Comparison of ENCODE assay signal across 27 cellular contexts in genomic region chr3:103341078-103341477, GRCh38.
DNase-seq lines count a peak whose midpoint lies in the region; ATAC-seq, FAIRE-seq and TF ChIP-seq lines count a peak whose summit lies in the region.
"Had no signal": no experiment of that assay in that cellular context is flagged by ENCODE, and none has a peak within 500 bp of the region (broad histone marks: within the 10 kb centered on the region; RNA-seq: fewer than 3 reads in every experiment).

No MANE protein-coding gene starts in this region.

- no peaks in the 10 kb centered on the region for H3K9me1 ChIP-seq in K562 (ENCODE audit: control insufficient read depth, insufficient read depth, low read length)

- no peaks in the 10 kb centered on the region for H4K20me1 ChIP-seq in HepG2 (ENCODE audit: insufficient read depth, low read length)
- H4K20me1 ChIP-seq in K562 (replicated peaks; ENCODE audit: control insufficient read depth, insufficient read depth, low read length), result no peaks in the 10 kb centered on the region
- H4K20me1 ChIP-seq: BLaER1 had no signal

- WGBS in HepG2 (ENCODE audit: low lambda C conversion rate), result 49% methylated on average over 4 of the region's 4 CpGs
- 59% methylated on average over 4 of the region's 4 CpGs for WGBS in right lobe of liver (ENCODE audit: insufficient coverage, low coverage, low lambda C conversion rate, missing lambda C conversion rate)
- WGBS in K562 (ENCODE audit: insufficient coverage, low coverage, missing lambda C conversion rate), result 2% methylated on average over 4 of the region's 4 CpGs

- CTCF ChIA-PET in HepG2 (lab: Yijun Ruan, JAX; ENCODE audit: low intra/inter-chr PET ratio, low total read pairs), result no interaction called here
- CTCF ChIA-PET in K562 (lab: Yijun Ruan, JAX; ENCODE audit: low intra/inter-chr PET ratio), result no interaction called here

- no peak overlapping the region for H3K4me3 ChIP-seq in HepG2 (replicated peaks in 1 of 3; ENCODE audit: insufficient read depth in 1 of 3, low read depth in 2 of 3, low read length in 3 of 3)
- no peak overlapping the region for H3K4me3 ChIP-seq in right lobe of liver
- no peak overlapping the region for H3K4me3 ChIP-seq in K562
- H3K4me3 ChIP-seq: BLaER1, GM12878 had no signal

- H3K4me1 ChIP-seq in HepG2 (ENCODE audit: insufficient read depth, low read length) (no peaks in the 10 kb centered on the region), right lobe of liver (no peaks in the 10 kb centered on the region), K562 (replicated peaks in 1 of 2; ENCODE audit: control insufficient read depth in 2 of 2, insufficient read depth in 2 of 2, low read length in 2 of 2) (no peaks in the 10 kb centered on the region)
- H3K4me1 ChIP-seq: BE2C, BLaER1 had no signal

- no peak overlapping the region for H3K27ac ChIP-seq in HepG2 (ENCODE audit: extremely low read length, insufficient read depth, low read length)
- H3K27ac ChIP-seq in right lobe of liver, result no peak overlapping the region
- no peak overlapping the region for H3K27ac ChIP-seq in K562 (ENCODE audit: extremely low read depth, low read depth, low read length)
- H3K27ac ChIP-seq: 22Rv1, BLaER1 had no signal

- H2AFZ ChIP-seq in HepG2 (ENCODE audit: low read length) (no peak overlapping the region), K562 (ENCODE audit: low read depth, low read length) (no peak overlapping the region)

- FAIRE-seq in HepG2 (lab: Jason Lieb, UNC) (no peak), K562 (lab: Jason Lieb, UNC) (no peak)
- FAIRE-seq: GM12878, GM12892, GM18507 had no signal

- TF ChIP-seq CTCF in HepG2 (CRISPR knock-in tag; IDR thresholded peaks at IDR 0.05), result no peak
- no peak for TF ChIP-seq CTCF in right lobe of liver (IDR thresholded peaks at IDR 0.05)
- TF ChIP-seq CTCF in K562 (IDR thresholded peaks at IDR 0.05 in 2 of 3, conservative IDR thresholded peaks at IDR 0.05 in 1 of 3; ENCODE audit: insufficient read depth in 2 of 3, low read depth in 1 of 3, low read length in 3 of 3), result no peak

- BruUV-seq in HepG2 (replicated peaks; lab: Mats Ljungman, UMichigan), result no TSS peak
- no TSS peak for BruUV-seq in K562 (replicated peaks; lab: Mats Ljungman, UMichigan)

- intact Hi-C loops in HepG2 (cut with micrococcal nuclease; ENCODE audit: unreplicated experiment), result no loop called here
- intact Hi-C loops in right lobe of liver (cut with DNase I), result no loop called here
- intact Hi-C loops in K562 (cut with micrococcal nuclease), result no loop called here

- in situ Hi-C loops in HepG2 (cut with HindIII; ENCODE audit: extremely low pct_ligation_motif_present, low pct_unique_long_range_greater_than_20kb), result no loop called here
- in situ Hi-C loops in K562 (cut with MboI), result no loop called here

- TF ChIP-seq RAD21 in HepG2 (CRISPR knock-in tag; IDR thresholded peaks at IDR 0.05), result no peak
- TF ChIP-seq RAD21 in Ishikawa (IDR thresholded peaks at IDR 0.05; ENCODE audit: low read depth), result no peak
- TF ChIP-seq RAD21 in K562 (CRISPR knock-in tag; conservative IDR thresholded peaks at IDR 0.05 in 1 of 2, IDR thresholded peaks at IDR 0.05 in 1 of 2), result no peak

- no peaks in the 10 kb centered on the region for H3K9me3 ChIP-seq in HepG2 (ENCODE audit: low read length)
- no peaks in the 10 kb centered on the region for H3K9me3 ChIP-seq in right lobe of liver
- no peaks in the 10 kb centered on the region for H3K9me3 ChIP-seq in K562 (replicated peaks; ENCODE audit: control insufficient read depth, insufficient read depth, low read depth, low read length)
- H3K9me3 ChIP-seq: BE2C, BLaER1 had no signal

- H3K9me3 Mint-ChIP-seq in stimulated activated naive CD8-positive, alpha-beta T cell treated with anti-CD3 and anti-CD28 coated beads, Interleukin-15, amount 100 ng/mL, for 72 hours, result peaks cover 4 to 6% of the 10 kb centered on the region in 2 donors

- POLR2A ChIA-PET in HepG2 (lab: Yijun Ruan, JAX) (no interaction called here), K562 (lab: Yijun Ruan, JAX) (no interaction called here)

- TF ChIP-seq EP300 in HepG2 (IDR thresholded peaks at IDR 0.05; ENCODE audit: low read depth in 2 of 2, low read length in 2 of 2) (no peak), HepG2 (CRISPR knock-in tag; IDR thresholded peaks at IDR 0.05; ENCODE audit: borderline replicate concordance) (no peak), Ishikawa (IDR thresholded peaks at IDR 0.05; ENCODE audit: borderline replicate concordance) (no peak), K562 (IDR thresholded peaks at IDR 0.05; ENCODE audit: low read length) (no peak)

- H3K36me3 ChIP-seq in HepG2 (replicated peaks in 1 of 2; ENCODE audit: control insufficient read depth in 1 of 2, insufficient read depth in 2 of 2, low read length in 2 of 2) (no peaks in the 10 kb centered on the region), right lobe of liver (no peaks in the 10 kb centered on the region), K562 (ENCODE audit: control insufficient read depth, insufficient read depth, low read length) (no peaks in the 10 kb centered on the region)
- H3K36me3 ChIP-seq: BE2C, BLaER1 had no signal

- H3K4me2 ChIP-seq in HepG2 (ENCODE audit: low read depth, low read length) (no peak overlapping the region), K562 (ENCODE audit: insufficient read depth, low read length) (no peak overlapping the region)
- H3K4me2 ChIP-seq: BLaER1 had no signal

- no peaks in the 10 kb centered on the region for H3K79me2 ChIP-seq in HepG2 (ENCODE audit: insufficient read depth, low read length)
- no peaks in the 10 kb centered on the region for H3K79me2 ChIP-seq in K562 (ENCODE audit: control insufficient read depth, insufficient read depth, low read length)

- no peak overlapping the region for H3K9ac ChIP-seq in HepG2 (ENCODE audit: insufficient read depth, low read depth, low read length)
- H3K9ac ChIP-seq in K562 (ENCODE audit: insufficient read depth in 1 of 2, low read depth in 2 of 2, low read length in 2 of 2), result no peak overlapping the region
- H3K9ac ChIP-seq: BLaER1 had no signal

- no peak overlapping the region for H3K4me3 Mint-ChIP-seq in stimulated activated naive CD8-positive, alpha-beta T cell treated with anti-CD3 and anti-CD28 coated beads, Interleukin-15, amount 100 ng/mL, for 72 hours
- H3K4me3 Mint-ChIP-seq: CD14-positive monocyte; CD4-positive, alpha-beta memory T cell; CD4-positive, CD25-positive, alpha-beta regulatory T cell; CD8-positive, alpha-beta memory T cell had no signal

- no peaks in the 10 kb centered on the region for H3K27me3 Mint-ChIP-seq in stimulated activated naive CD8-positive, alpha-beta T cell treated with anti-CD3 and anti-CD28 coated beads, Interleukin-15, amount 100 ng/mL, for 72 hours
- H3K27me3 Mint-ChIP-seq: CD4-positive, alpha-beta memory T cell; CD4-positive, CD25-positive, alpha-beta regulatory T cell; CD8-positive, alpha-beta memory T cell had no signal

- H3K4me1 Mint-ChIP-seq in stimulated activated naive CD8-positive, alpha-beta T cell treated with anti-CD3 and anti-CD28 coated beads, Interleukin-15, amount 100 ng/mL, for 72 hours, result no peaks in the 10 kb centered on the region
- H3K4me1 Mint-ChIP-seq: CD14-positive monocyte; CD4-positive, alpha-beta memory T cell; CD4-positive, CD25-positive, alpha-beta regulatory T cell; CD8-positive, alpha-beta memory T cell had no signal

- H3K27me3 ChIP-seq in HepG2 (ENCODE audit: control insufficient read depth in 1 of 2, insufficient read depth in 2 of 2, low read length in 2 of 2), result no peaks in the 10 kb centered on the region
- H3K27me3 ChIP-seq in right lobe of liver, result no peaks in the 10 kb centered on the region
- no peaks in the 10 kb centered on the region for H3K27me3 ChIP-seq in K562 (ENCODE audit: control insufficient read depth in 2 of 2, insufficient read depth in 2 of 2, low read length in 2 of 2)
- H3K27me3 ChIP-seq: BE2C, BLaER1 had no signal

- DNase-seq in HepG2 (ENCODE audit: low spot score) (no peak), right lobe of liver (no peak), K562 (ENCODE audit: extremely low read depth in 1 of 4, low spot score in 3 of 4) (no peak), superior temporal gyrus (ENCODE audit: extremely low spot score) (no peak)
- no peak for DNase-seq in activated effector memory CD4-positive, alpha-beta T cell treated with Interleukin-2 at 50 U/mL for 16 hours
- no peak for DNase-seq in stimulated activated naive CD8-positive, alpha-beta T cell treated with anti-CD3 and anti-CD28 coated beads, Interleukin-15, amount 100 ng/mL, for 72 hours
- DNase-seq: ACHN; BE2C; C1 segment of cervical spinal cord; CD4-positive, alpha-beta memory T cell; CD4-positive, CD25-positive, alpha-beta regulatory T cell; CD8-positive, alpha-beta memory T cell; COR-L47; DMS 273 treated with DMSO at 0.1 percent for 48 hours; DMS153; DMS53; DMS79; DND-41; EL; GDM1 had no signal

- TF ChIP-seq POLR2A in HepG2 (IDR thresholded peaks at IDR 0.05; ENCODE audit: insufficient read depth in 1 of 2, low read depth in 2 of 2, low read length in 2 of 2) (no peak), right lobe of liver (IDR thresholded peaks at IDR 0.05) (no peak), K562 (conservative IDR thresholded peaks at IDR 0.05) (no peak)

- no peak for ATAC-seq in HepG2
- no peak for ATAC-seq in right lobe of liver
- ATAC-seq in K562, result no peak
- ATAC-seq in stimulated activated naive CD8-positive, alpha-beta T cell treated with anti-CD3 and anti-CD28 coated beads, Interleukin-15, amount 100 ng/mL, for 72 hours, result no peak
- ATAC-seq: GM12878 had no signal

- no peak overlapping the region for H3K27ac Mint-ChIP-seq in stimulated activated naive CD8-positive, alpha-beta T cell treated with anti-CD3 and anti-CD28 coated beads, Interleukin-15, amount 100 ng/mL, for 72 hours
- H3K27ac Mint-ChIP-seq: CD4-positive, alpha-beta memory T cell; CD4-positive, CD25-positive, alpha-beta regulatory T cell; CD8-positive, alpha-beta memory T cell had no signal

TF ChIP-seq in HepG2, 621 proteins besides CTCF, POLR2A, EP300 and RAD21:
- TF ChIP-seq CEBPB (IDR thresholded peaks at IDR 0.05; ENCODE audit: borderline replicate concordance, low read depth, low read length) (peak; percentile 79), TBX3 (IDR thresholded peaks at IDR 0.05; ENCODE audit: borderline replicate concordance) (no peak), DNMT3B (CRISPR knock-in tag; conservative IDR thresholded peaks at IDR 0.05) (no peak)

TF ChIP-seq in K562, 482 proteins besides CTCF, POLR2A, EP300 and RAD21:
- TF ChIP-seq CEBPG (CRISPR knock-in tag; IDR thresholded peaks at IDR 0.05), result no peak
- peak in 1 of 2 experiments; percentile 69; a peak in 2 of 4 replicates for TF ChIP-seq CEBPG (tag; conservative IDR thresholded peaks at IDR 0.05 in 1 of 2, IDR thresholded peaks at IDR 0.05 in 1 of 2)
- TF ChIP-seq CEBPB (tag; IDR thresholded peaks at IDR 0.05), result 0 out of 2 replicates have a peak, but pooled peaks have one; percentile 10
- no peak for TF ChIP-seq TAF1 (IDR thresholded peaks at IDR 0.05; ENCODE audit: control insufficient read depth, extremely low read depth, insufficient read depth, low read length, severe bottlenecking)

Comparison
In these comparisons a context has a peak if more than half of its experiments do, and no peak if none do; other contexts are left out.
1. Of the 241 proteins assayed by ChIP-seq in both HepG2 and K562: peak only in HepG2: none; only in K562: none; in both: CEBPB; in neither: 239; mixed calls (peak in some experiments, not most) for 1.